ENCODE assay signal across 12 cellular contexts in the genomic region with DNA sequence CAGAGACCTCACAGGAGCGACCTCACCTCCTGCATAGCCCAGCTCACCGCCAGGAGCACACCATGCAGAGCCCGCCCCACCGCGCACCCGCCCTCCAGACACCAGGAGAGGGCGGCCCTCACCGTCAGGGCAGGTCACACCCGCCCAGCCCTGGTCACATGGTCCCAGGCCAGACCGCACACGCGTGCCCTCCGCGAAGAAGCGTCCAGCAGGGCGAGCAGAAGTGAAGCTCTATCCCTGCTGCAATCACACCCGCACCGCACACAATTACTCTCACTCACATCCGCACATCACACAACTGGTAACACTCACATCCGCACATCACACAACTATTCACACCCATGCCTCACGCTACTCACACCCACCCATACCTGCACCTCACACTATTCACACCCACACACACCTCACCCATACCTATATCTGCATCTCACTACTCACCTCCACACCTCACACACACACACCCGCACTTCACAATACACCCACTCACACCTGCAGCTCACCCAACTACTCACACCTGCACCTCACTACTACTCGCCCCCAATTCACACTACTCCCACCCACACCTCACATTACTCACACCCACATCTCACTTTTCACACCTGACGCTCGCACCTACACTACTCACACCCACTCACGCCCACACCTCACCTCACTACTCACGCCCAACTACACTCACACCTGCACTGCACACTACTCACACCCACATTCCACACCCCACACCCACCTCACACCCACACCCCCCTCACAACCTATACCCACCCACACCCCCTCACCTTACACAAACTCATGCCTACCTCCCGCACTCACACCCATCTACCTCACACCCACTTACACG.
DNase-seq lines count a peak whose midpoint lies in the region; ATAC-seq and TF ChIP-seq lines count a peak whose summit lies in the region.
"Had no signal": no experiment of that assay in that cellular context is flagged by ENCODE, and none has a peak within 500 bp of the region (broad histone marks: within the 10 kb centered on the region; RNA-seq: fewer than 3 reads in every experiment).

No MANE protein-coding gene starts in this region.

- no peaks in the 10 kb centered on the region for H3K9me2 ChIP-seq in PC-9 (ENCODE audit: insufficient read depth)

- no peak for TF ChIP-seq POLR2A in body of pancreas (IDR thresholded peaks at IDR 0.05)

- BruUV-seq in PC-9 (replicated peaks; lab: Mats Ljungman, UMichigan) = no TSS peak

- H2AFZ ChIP-seq in PC-9 = no peak overlapping the region

- no peak for TF ChIP-seq CTCF in CD8-positive, alpha-beta T cell (IDR thresholded peaks at IDR 0.05)
- TF ChIP-seq CTCF in mucosa of descending colon (IDR thresholded peaks at IDR 0.05) = no peak
- TF ChIP-seq CTCF in body of pancreas (IDR thresholded peaks at IDR 0.05) = no peak
- TF ChIP-seq CTCF in PC-9 (conservative IDR thresholded peaks at IDR 0.05) = no peak

- H3K9me3 Mint-ChIP-seq in CD8-positive, alpha-beta T cell = no peaks in the 10 kb centered on the region
- H3K9me3 Mint-ChIP-seq in central memory CD8-positive, alpha-beta T cell = peaks cover 12% of the 10 kb centered on the region
- H3K9me3 Mint-ChIP-seq: IgD-negative memory B cell had no signal

- H3K27me3 ChIP-seq in BLaER1 (no peaks in the 10 kb centered on the region), body of pancreas (no peaks in the 10 kb centered on the region), PC-9 (ENCODE audit: insufficient read depth, low read depth) (no peaks in the 10 kb centered on the region)
- no peaks in the 10 kb centered on the region for H3K27me3 ChIP-seq in CD8-positive, alpha-beta T cell (ENCODE audit: insufficient read depth, low read length)

- H3K4me1 ChIP-seq in BLaER1 (peaks cover 99% of the 10 kb centered on the region), mucosa of descending colon (ENCODE audit: low read depth) (peaks cover 4% of the 10 kb centered on the region), body of pancreas (no peaks in the 10 kb centered on the region), PC-9 (replicated peaks; ENCODE audit: insufficient read depth) (no peaks in the 10 kb centered on the region)
- peaks cover 7% of the 10 kb centered on the region for H3K4me1 ChIP-seq in CD8-positive, alpha-beta T cell (ENCODE audit: insufficient read depth, low read length)

- POLR2A ChIA-PET in CD8-positive, alpha-beta T cell (lab: Charles Lee) = no interaction called here
- POLR2A ChIA-PET in PC-9 (lab: Charles Lee; ENCODE audit: unreplicated experiment) = no interaction called here

- peak overlapping the region; percentile 91 for H3K4me2 ChIP-seq in BLaER1
- H3K4me2 ChIP-seq in PC-9 = no peak overlapping the region

- H3K9ac ChIP-seq in BLaER1 = no peak overlapping the region

- H3K27me3 Mint-ChIP-seq in CD8-positive, alpha-beta T cell (ENCODE audit: low read depth) = no peaks in the 10 kb centered on the region
- H3K27me3 Mint-ChIP-seq in central memory CD8-positive, alpha-beta T cell = no peaks in the 10 kb centered on the region
- H3K27me3 Mint-ChIP-seq: IgD-negative memory B cell had no signal

- peaks cover 23% of the 10 kb centered on the region for H3K36me3 ChIP-seq in BLaER1
- peaks cover 44% of the 10 kb centered on the region for H3K36me3 ChIP-seq in CD8-positive, alpha-beta T cell (ENCODE audit: insufficient read depth, low read length)
- no peaks in the 10 kb centered on the region for H3K36me3 ChIP-seq in mucosa of descending colon (ENCODE audit: low read depth)
- H3K36me3 ChIP-seq in body of pancreas (replicated peaks in 1 of 2; ENCODE audit: insufficient read depth in 1 of 2, low read depth in 2 of 2) = peaks cover 0 to 12% of the 10 kb centered on the region in 2 donors
- H3K36me3 ChIP-seq in PC-9 (ENCODE audit: low read depth) = no peaks in the 10 kb centered on the region

- peaks cover 77% of the 10 kb centered on the region for H3K36me3 Mint-ChIP-seq in CD8-positive, alpha-beta T cell
- H3K36me3 Mint-ChIP-seq in central memory CD8-positive, alpha-beta T cell (ENCODE audit: insufficient read depth) = peaks cover 30% of the 10 kb centered on the region

- H4K20me1 ChIP-seq in BLaER1 (peaks cover 9% of the 10 kb centered on the region; the same call in 1 of the 2 replicates), PC-9 (ENCODE audit: insufficient read depth) (no peaks in the 10 kb centered on the region; the same call in 1 of the 2 replicates)

- no peaks in the 10 kb centered on the region for H3K9me3 ChIP-seq in BLaER1
- no peaks in the 10 kb centered on the region for H3K9me3 ChIP-seq in CD8-positive, alpha-beta T cell (ENCODE audit: low read length)
- no peaks in the 10 kb centered on the region for H3K9me3 ChIP-seq in mucosa of descending colon
- H3K9me3 ChIP-seq in body of pancreas = no peaks in the 10 kb centered on the region
- no peaks in the 10 kb centered on the region for H3K9me3 ChIP-seq in PC-9 (ENCODE audit: insufficient read depth, low read depth)

- CTCF ChIA-PET in CD8-positive, alpha-beta T cell (lab: Charles Lee) = interaction anchor here (1.2 kb wide), 1 partner anchor 14 kb away, joined by 4 read pairs; no protein-coding TSS in a partner anchor
- CTCF ChIA-PET in PC-9 (lab: Charles Lee) = no interaction called here

- peaks cover 5% of the 10 kb centered on the region for H3K4me1 Mint-ChIP-seq in CD8-positive, alpha-beta T cell (ENCODE audit: low read depth)
- peaks cover 11% of the 10 kb centered on the region for H3K4me1 Mint-ChIP-seq in central memory CD8-positive, alpha-beta T cell

- no peak for ATAC-seq in CD8-positive, alpha-beta T cell
- ATAC-seq in central memory CD8-positive, alpha-beta T cell (replicated peaks; ENCODE audit: extremely low read depth, poor library complexity, severe bottlenecking) = no peak
- ATAC-seq in mucosa of descending colon = no peak
- no peak for ATAC-seq in body of pancreas
- ATAC-seq in HG02840 (IDR thresholded peaks at IDR 0.05; ENCODE audit: low FRiP score, unreplicated experiment) = no peak

- no peaks in the 10 kb centered on the region for H3K79me2 ChIP-seq in PC-9 (ENCODE audit: low read depth)

- DNase-seq in CD8-positive, alpha-beta T cell = no peak
- DNase-seq in central memory CD8-positive, alpha-beta T cell (ENCODE audit: low spot score in 2 of 2) = no peak
- DNase-seq in mucosa of descending colon (peak in 2 of 3 donors; percentile 37 to 53), kidney tubule cell (ENCODE audit: low spot score) (no peak), body of pancreas (no peak), PC-9 (no peak)
- DNase-seq: NCI-H1105, NCI-H446 treated with DMSO at 0.1 percent for 48 hours, right cardiac atrium had no signal

- H3K27ac ChIP-seq in BLaER1 (peak overlapping the region; percentile 72; the same call in 1 of the 2 replicates), body of pancreas (no peak overlapping the region), PC-9 (no peak overlapping the region)
- H3K27ac ChIP-seq in CD8-positive, alpha-beta T cell (ENCODE audit: low read depth, low read length) = no peak overlapping the region

- H3K4me3 ChIP-seq in BLaER1 (no peak overlapping the region), mucosa of descending colon (no peak overlapping the region), body of pancreas (no peak overlapping the region), PC-9 (no peak overlapping the region)
- H3K4me3 ChIP-seq in CD8-positive, alpha-beta T cell (ENCODE audit: low read depth, low read length) = no peak overlapping the region

- 90 to 97% methylated on average over 23 to 29 of the region's 29 CpGs for WGBS in body of pancreas, 2 donors

- H3F3A ChIP-seq in PC-9 (ENCODE audit: insufficient read depth, low read depth) = no peaks in the 10 kb centered on the region

- intact Hi-C loops in CD8-positive, alpha-beta T cell (cut with DNase I, micrococcal nuclease) = no loop called here
- intact Hi-C loops in mucosa of descending colon (cut with DNase I, micrococcal nuclease) = no loop called here
- intact Hi-C loops in body of pancreas (cut with DNase I) = no loop called here
- intact Hi-C loops in PC-9 (cut with micrococcal nuclease; ENCODE audit: unreplicated experiment) = no loop called here

- H3K4me3 Mint-ChIP-seq in CD8-positive, alpha-beta T cell = no peak overlapping the region
- no peak overlapping the region for H3K4me3 Mint-ChIP-seq in central memory CD8-positive, alpha-beta T cell

- H3K27ac Mint-ChIP-seq in CD8-positive, alpha-beta T cell = peak overlapping the region; percentile 60
- peak overlapping the region; percentile 90 for H3K27ac Mint-ChIP-seq in central memory CD8-positive, alpha-beta T cell (ENCODE audit: low read depth)

Comparison
In these comparisons a context has a peak if more than half of its experiments do, and no peak if none do; other contexts are left out.
1. DNase-seq: peak in mucosa of descending colon (2 of 3); none in CD8-positive, alpha-beta T cell (0 of 7), central memory CD8-positive, alpha-beta T cell (0 of 2), kidney tubule cell (single experiment), body of pancreas (0 of 4) and PC-9 (0 of 2).